8 cellular contexts compared by ENCODE assay signal in genomic region chr2:8678731-8679566, GRCh38. TPM values are rescaled to one million over a fixed set of nuclear protein-coding genes. Genes with fewer than 3 reads are reported as not detected.
A peak's percentile ranks its signal among the peaks of the same experiment; 100 is the strongest.
DNase-seq lines count a peak whose midpoint lies in the region; ATAC-seq and TF ChIP-seq lines count a peak whose summit lies in the region.

No MANE protein-coding gene starts in this region.

- peak in 1 of 6 experiments; percentile 11 for TF ChIP-seq CTCF in Peyer's patch (IDR thresholded peaks at IDR 0.05)

- H3K9ac ChIP-seq in Karpas-422 (ENCODE audit: low read length), result peak overlapping the region; percentile 72

- no peaks in the 10 kb centered on the region for H3K36me3 ChIP-seq in Karpas-422 (ENCODE audit: insufficient read depth, low read length)
- H3K36me3 ChIP-seq in Peyer's patch, result no peaks in the 10 kb centered on the region

- H3K4me3 ChIP-seq in Karpas-422 (ENCODE audit: low read length) (peak overlapping the region; percentile 69), Peyer's patch (peak overlapping the region; percentile 42 to 77 (median 57))

- H3K27me3 ChIP-seq in Karpas-422 (ENCODE audit: low read length) (peaks cover 5% of the 10 kb centered on the region; the same call in 1 of the 2 replicates), Peyer's patch (no peaks in the 10 kb centered on the region)

- H3K4me1 Mint-ChIP-seq in activated T-helper 1 cell treated with anti-CD3 and anti-CD28 coated beads, Interleukin-12 subunit alpha, Interleukin-12 subunit beta, Interleukin-2, Interleukin-4 antibody, amounts not matched to agents 30 ng/mL and 10 ng/mL and 1 ng/mL, durations not matched to agents 14 hours and 24 hours and 36 hours (ENCODE audit: low read depth), result peaks cover 36% of the 10 kb centered on the region
- peaks cover 41 to 61% (median 45%) of the 10 kb centered on the region in 3 donors for H3K4me1 Mint-ChIP-seq in naive B cell
- peaks cover 33 to 63% of the 10 kb centered on the region in 2 donors for H3K4me1 Mint-ChIP-seq in stimulated activated naive B cell treated with anti-CD40 and anti-IgM and Interleukin-4, amounts not matched to agents 10 μg/mL and 1 μg/mL and 100 μg/mL, for 72 hours

- H3K27ac ChIP-seq in Karpas-422 (ENCODE audit: low read length), result no peak overlapping the region
- peak overlapping the region; percentile 71 to 100 (median 96) for H3K27ac ChIP-seq in Peyer's patch

- DNase-seq in DMS153 treated with DMSO at 0.1 percent for 48 hours (lab: John Stamatoyannopoulos, UW; ENCODE audit: unreplicated experiment), result peak; percentile 88
- DNase-seq in Karpas-422, result peak; percentile 95
- DNase-seq in Peyer's patch, result peak; percentile 73 to 97 (median 96)
- DNase-seq in activated T-helper 1 cell treated with anti-CD3 and anti-CD28 coated beads, Interleukin-12 subunit alpha, Interleukin-12 subunit beta, Interleukin-2, Interleukin-4 antibody, amounts not matched to agents 30 ng/mL and 10 ng/mL and 1 ng/mL, durations not matched to agents 14 hours and 24 hours and 36 hours (ENCODE audit: low spot score), result peak; percentile 84
- peak; percentile 90 for DNase-seq in fibroblast of gingiva (ENCODE audit: low read depth)
- peak; percentile 65 for DNase-seq in naive B cell
- DNase-seq in stimulated activated naive B cell treated with anti-CD40 and anti-IgM and Interleukin-4, amounts not matched to agents 10 μg/mL and 1 μg/mL and 100 μg/mL, for 72 hours, result peak; percentile 71

- intact Hi-C loops in activated T-helper 1 cell treated with anti-CD3 and anti-CD28 coated beads, Interleukin-12 subunit alpha, Interleukin-12 subunit beta, Interleukin-2, Interleukin-4 antibody, amounts not matched to agents 30 ng/mL and 10 ng/mL and 1 ng/mL, durations not matched to agents 14 hours and 24 hours and 36 hours (cut with micrococcal nuclease), result no loop called here

- H3K4me2 ChIP-seq in Karpas-422 (ENCODE audit: low read depth, low read length, poor library complexity, severe bottlenecking), result peak overlapping the region; percentile 77

- peaks cover 36% of the 10 kb centered on the region for H3K27me3 Mint-ChIP-seq in activated T-helper 1 cell treated with anti-CD3 and anti-CD28 coated beads, Interleukin-12 subunit alpha, Interleukin-12 subunit beta, Interleukin-2, Interleukin-4 antibody, amounts not matched to agents 30 ng/mL and 10 ng/mL and 1 ng/mL, durations not matched to agents 14 hours and 24 hours and 36 hours (ENCODE audit: insufficient read depth)
- peaks cover 73 to 89% (median 78%) of the 10 kb centered on the region in 3 donors for H3K27me3 Mint-ChIP-seq in naive B cell
- H3K27me3 Mint-ChIP-seq in stimulated activated naive B cell treated with anti-CD40 and anti-IgM and Interleukin-4, amounts not matched to agents 10 μg/mL and 1 μg/mL and 100 μg/mL, for 72 hours, result peaks cover 63 to 81% of the 10 kb centered on the region in 2 donors

- H3K27ac Mint-ChIP-seq in activated T-helper 1 cell treated with anti-CD3 and anti-CD28 coated beads, Interleukin-12 subunit alpha, Interleukin-12 subunit beta, Interleukin-2, Interleukin-4 antibody, amounts not matched to agents 30 ng/mL and 10 ng/mL and 1 ng/mL, durations not matched to agents 14 hours and 24 hours and 36 hours, result peak overlapping the region; percentile 71
- peak overlapping the region in 5 of 6 donors; percentile 9 to 75 (median 72) for H3K27ac Mint-ChIP-seq in naive B cell
- peak overlapping the region; percentile 85 for H3K27ac Mint-ChIP-seq in stimulated activated naive B cell treated with anti-CD40 and anti-IgM and Interleukin-4, amounts not matched to agents 10 μg/mL and 1 μg/mL and 100 μg/mL, for 72 hours

- H4K20me1 ChIP-seq in Karpas-422 (ENCODE audit: insufficient read depth, low read depth, low read length), result no peaks in the 10 kb centered on the region; the same call in 1 of the 2 replicates

- no peaks in the 10 kb centered on the region for H3K9me2 ChIP-seq in Karpas-422 (replicated peaks; ENCODE audit: insufficient read depth, low read length)

- no peaks in the 10 kb centered on the region for H3K79me2 ChIP-seq in Karpas-422 (ENCODE audit: low read length)

- peaks cover 9% of the 10 kb centered on the region for H3K9me3 Mint-ChIP-seq in activated T-helper 1 cell treated with anti-CD3 and anti-CD28 coated beads, Interleukin-12 subunit alpha, Interleukin-12 subunit beta, Interleukin-2, Interleukin-4 antibody, amounts not matched to agents 30 ng/mL and 10 ng/mL and 1 ng/mL, durations not matched to agents 14 hours and 24 hours and 36 hours
- peaks cover 7 to 31% (median 19%) of the 10 kb centered on the region in 7 donors for H3K9me3 Mint-ChIP-seq in naive B cell
- H3K9me3 Mint-ChIP-seq in stimulated activated naive B cell treated with anti-CD40 and anti-IgM and Interleukin-4, amounts not matched to agents 10 μg/mL and 1 μg/mL and 100 μg/mL, for 72 hours, result peaks cover 6 to 9% of the 10 kb centered on the region in 2 donors

- 0 out of 2 replicates have a peak overlapping the region, but pooled peaks have one; percentile 48 for H2AFZ ChIP-seq in Karpas-422 (ENCODE audit: low read length)

- H3K4me3 Mint-ChIP-seq in activated T-helper 1 cell treated with anti-CD3 and anti-CD28 coated beads, Interleukin-12 subunit alpha, Interleukin-12 subunit beta, Interleukin-2, Interleukin-4 antibody, amounts not matched to agents 30 ng/mL and 10 ng/mL and 1 ng/mL, durations not matched to agents 14 hours and 24 hours and 36 hours, result peak overlapping the region; percentile 77
- peak overlapping the region; percentile 72 to 89 (median 80) for H3K4me3 Mint-ChIP-seq in naive B cell
- peak overlapping the region; percentile 84 to 85 for H3K4me3 Mint-ChIP-seq in stimulated activated naive B cell treated with anti-CD40 and anti-IgM and Interleukin-4, amounts not matched to agents 10 μg/mL and 1 μg/mL and 100 μg/mL, for 72 hours

- H3K36me3 Mint-ChIP-seq in activated T-helper 1 cell treated with anti-CD3 and anti-CD28 coated beads, Interleukin-12 subunit alpha, Interleukin-12 subunit beta, Interleukin-2, Interleukin-4 antibody, amounts not matched to agents 30 ng/mL and 10 ng/mL and 1 ng/mL, durations not matched to agents 14 hours and 24 hours and 36 hours (ENCODE audit: low read depth), result peaks cover 25% of the 10 kb centered on the region
- peaks cover 5 to 15% of the 10 kb centered on the region in 2 donors for H3K36me3 Mint-ChIP-seq in naive B cell
- H3K36me3 Mint-ChIP-seq in stimulated activated naive B cell treated with anti-CD40 and anti-IgM and Interleukin-4, amounts not matched to agents 10 μg/mL and 1 μg/mL and 100 μg/mL, for 72 hours, result peaks cover 11 to 28% of the 10 kb centered on the region in 2 donors

- ATAC-seq in GM21825 (IDR thresholded peaks at IDR 0.05; ENCODE audit: unreplicated experiment) (peak; percentile 68), naive B cell (ENCODE audit: low read depth in 2 of 2) (peak; percentile 41 to 63)
- peak; percentile 64 to 71 for ATAC-seq in stimulated activated naive B cell treated with anti-CD40 and anti-IgM and Interleukin-4, amounts not matched to agents 10 μg/mL and 1 μg/mL and 100 μg/mL, for 72 hours (replicated peaks)

- peak; percentile 68 to 74 for TF ChIP-seq POLR2A in Peyer's patch (IDR thresholded peaks at IDR 0.05)

- H3K4me1 ChIP-seq in Karpas-422 (ENCODE audit: low read length) (peaks cover 49% of the 10 kb centered on the region), Peyer's patch (peaks cover 0 to 18% (median 1%) of the 10 kb centered on the region in 4 donors)

- H3K9me3 ChIP-seq in Karpas-422 (ENCODE audit: low read length) (no peaks in the 10 kb centered on the region), Peyer's patch (peaks cover 0 to 9% (median 4%) of the 10 kb centered on the region in 4 donors)

RNA-seq across cellular contexts. Expression of gene ID2, which starts 2.9 kb away (rescaled TPM):
- 33.9 and 57.6 TPM in 2 replicates for total RNA-seq in Karpas-422 (2014; rRNA removed; shearing (Covaris generic); ENCODE audit: low replicate concordance)
- 100 to 1,000 TPM; 143 to 391 (median 188) TPM for total RNA-seq in Peyer's patch
- 301 and 306 TPM in 2 replicates for total RNA-seq in activated T-helper 1 cell treated with anti-CD3 and anti-CD28 coated beads, Interleukin-12 subunit alpha, Interleukin-12 subunit beta, Interleukin-2, Interleukin-4 antibody, amounts not matched to agents 30 ng/mL and 10 ng/mL and 1 ng/mL, durations not matched to agents 14 hours and 24 hours and 36 hours
- polyA plus RNA-seq in naive B cell (ENCODE audit: low read depth in 6 of 6), result 1 to 10 TPM; 3.2 to 9.4 (median 4.0) TPM
